Comparison of ENCODE assay signal across 17 cellular contexts in genomic region chr3:36303286-36303685, GRCh38.
A peak's percentile ranks its signal among the peaks of the same experiment; 100 is the strongest.
DNase-seq lines count a peak whose midpoint lies in the region; ATAC-seq, FAIRE-seq and TF ChIP-seq lines count a peak whose summit lies in the region.
"Had no signal": no experiment of that assay in that cellular context is flagged by ENCODE, and none has a peak within 500 bp of the region (broad histone marks: within the 10 kb centered on the region; RNA-seq: fewer than 3 reads in every experiment).

No MANE protein-coding gene starts in this region.

- no peak overlapping the region for H3K9ac ChIP-seq in SK-N-SH
- H3K9ac ChIP-seq: BLaER1 treated with 17β-estradiol and CSF1 and Interleukin-3, amounts not matched to agents 10 nM and 100 nM had no signal

- in situ Hi-C loops in GM13976 (cut with MboI; ENCODE audit: low sequenced_read_pairs, unreplicated experiment): no loop called here

- H2AFZ ChIP-seq in SK-N-SH (ENCODE audit: low read depth): no peak overlapping the region

- TF ChIP-seq RAD21 in SK-N-SH (IDR thresholded peaks at IDR 0.05; ENCODE audit: low read length): no peak

- no peaks in the 10 kb centered on the region for H3K36me3 ChIP-seq in SK-N-SH (replicated peaks in 1 of 2; ENCODE audit: control insufficient read depth in 1 of 2, insufficient read depth in 2 of 2, low read length in 1 of 2)
- H3K36me3 ChIP-seq: BLaER1 treated with 17β-estradiol and CSF1 and Interleukin-3, amounts not matched to agents 10 nM and 100 nM; HAP-1 had no signal

- CTCF ChIA-PET in SK-N-SH (lab: Yijun Ruan, JAX): interaction anchor here (0.7 to 1.0 kb wide), 3 partner anchors 21 to 124 kb away, joined by 3 to 4 read pairs (median 3); no protein-coding TSS in a partner anchor

- no peak for ATAC-seq in SK-N-SH treated with all-trans-retinoic acid at 6 μM for 48 hours
- ATAC-seq in HG03457 (IDR thresholded peaks at IDR 0.05; ENCODE audit: unreplicated experiment): no peak
- ATAC-seq: K562 had no signal

- no peak for TF ChIP-seq CTCF in SK-N-SH (IDR thresholded peaks at IDR 0.05)
- TF ChIP-seq CTCF in GM13976 (IDR thresholded peaks at IDR 0.05; ENCODE audit: borderline replicate concordance, control extremely low read depth, extremely low read depth, insufficient read depth, missing control alignments): no peak

- FAIRE-seq in RCC 7860 (lab: Jason Lieb, UNC): peak; percentile 11
- FAIRE-seq: GM18507, K562 had no signal

- peak overlapping the region; percentile 7; the same call in 1 of the 2 replicates for H3K4me2 ChIP-seq in SK-N-SH
- H3K4me2 ChIP-seq: BLaER1 treated with 17β-estradiol and CSF1 and Interleukin-3, amounts not matched to agents 10 nM and 100 nM had no signal

- no peaks in the 10 kb centered on the region for H3K9me2 ChIP-seq in SK-N-SH

- no peaks in the 10 kb centered on the region for H3K27me3 ChIP-seq in SK-N-SH (ENCODE audit: insufficient read depth)
- H3K27me3 ChIP-seq: BLaER1 treated with 17β-estradiol and CSF1 and Interleukin-3, amounts not matched to agents 10 nM and 100 nM had no signal

- no peaks in the 10 kb centered on the region for H3K79me2 ChIP-seq in SK-N-SH (ENCODE audit: insufficient read depth)

- no peaks in the 10 kb centered on the region for H4K20me1 ChIP-seq in SK-N-SH (ENCODE audit: insufficient read depth)
- H4K20me1 ChIP-seq: BLaER1 treated with 17β-estradiol and CSF1 and Interleukin-3, amounts not matched to agents 10 nM and 100 nM had no signal

- H3K4me1 ChIP-seq in SK-N-SH (ENCODE audit: control insufficient read depth in 1 of 2, insufficient read depth in 2 of 2, low read depth in 1 of 2, low read length in 1 of 2): peaks cover 6 to 10% of the 10 kb centered on the region in 2 experiments; a peak in 3 of 4 replicates
- H3K4me1 ChIP-seq: BLaER1 treated with 17β-estradiol and CSF1 and Interleukin-3, amounts not matched to agents 10 nM and 100 nM; HAP-1 had no signal

- no peak overlapping the region; a peak in 1 of 4 replicates for H3K27ac ChIP-seq in SK-N-SH (ENCODE audit: low read depth in 2 of 2, low read length in 1 of 2)
- H3K27ac ChIP-seq: 22Rv1; BLaER1 treated with 17β-estradiol and CSF1 and Interleukin-3, amounts not matched to agents 10 nM and 100 nM had no signal

- POLR2A ChIA-PET in SK-N-SH (lab: Yijun Ruan, JAX): no interaction called here

- H3F3A ChIP-seq in SK-N-SH (replicated peaks; ENCODE audit: insufficient read depth): peaks cover 5% of the 10 kb centered on the region

- H3K9me3 ChIP-seq in SK-N-SH: no peaks in the 10 kb centered on the region
- H3K9me3 ChIP-seq: HAP-1 had no signal

- no peak for TF ChIP-seq EP300 in SK-N-SH (IDR thresholded peaks at IDR 0.05; ENCODE audit: borderline replicate concordance in 1 of 2, low read depth in 1 of 2, low read length in 1 of 2)

- H3K4me3 ChIP-seq in SK-N-SH (ENCODE audit: low read depth in 2 of 2, low read length in 1 of 2): no peak overlapping the region
- H3K4me3 ChIP-seq: BLaER1 treated with 17β-estradiol and CSF1 and Interleukin-3, amounts not matched to agents 10 nM and 100 nM; HAP-1; K562 had no signal

- 72% methylated on average over 5 of the region's 5 CpGs for WGBS in SK-N-SH (ENCODE audit: low lambda C conversion rate)

- DNase-seq in SK-N-SH: no peak
- peak; percentile 68 for DNase-seq in RCC 7860 (ENCODE audit: low spot score)
- DNase-seq in myocyte (ENCODE audit: low read depth): peak; percentile 28
- no peak for DNase-seq in GM13976 (ENCODE audit: low spot score)
- no peak for DNase-seq in inferior parietal cortex (ENCODE audit: extremely low spot score)
- DNase-seq in hypothalamus (lab: John Stamatoyannopoulos, UW): no peak
- DNase-seq: CD4-positive, CD25-positive, alpha-beta regulatory T cell; DMS53; GF-D8; GOT3 had no signal

TF ChIP-seq in SK-N-SH, 30 proteins besides CTCF, POLR2A, EP300 and RAD21:
- TF ChIP-seq, protein P1, sequence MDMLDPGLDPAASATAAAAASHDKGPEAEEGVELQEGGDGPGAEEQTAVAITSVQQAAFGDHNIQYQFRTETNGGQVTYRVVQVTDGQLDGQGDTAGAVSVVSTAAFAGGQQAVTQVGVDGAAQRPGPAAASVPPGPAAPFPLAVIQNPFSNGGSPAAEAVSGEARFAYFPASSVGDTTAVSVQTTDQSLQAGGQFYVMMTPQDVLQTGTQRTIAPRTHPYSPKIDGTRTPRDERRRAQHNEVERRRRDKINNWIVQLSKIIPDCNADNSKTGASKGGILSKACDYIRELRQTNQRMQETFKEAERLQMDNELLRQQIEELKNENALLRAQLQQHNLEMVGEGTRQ (IDR thresholded peaks at IDR 0.05; ENCODE audit: borderline replicate concordance, low read depth, low read length): no peak
- no peak for TF ChIP-seq IRF3 (IDR thresholded peaks at IDR 0.05; ENCODE audit: low read depth, low read length)
- TF ChIP-seq SMC3 (IDR thresholded peaks at IDR 0.05; ENCODE audit: low read depth, low read length): no peak
- no peak for TF ChIP-seq ELF1 (IDR thresholded peaks at IDR 0.05)
- no peak for TF ChIP-seq RFX5 (IDR thresholded peaks at IDR 0.05; ENCODE audit: low read length)
- TF ChIP-seq NFIC (IDR thresholded peaks at IDR 0.05; ENCODE audit: borderline replicate concordance): no peak

TF ChIP-seq in SK-N-SH treated with all-trans-retinoic acid at 6 μM for 48 hours, 23 proteins besides CTCF, POLR2A, EP300 and RAD21:
- TF ChIP-seq POU6F1 (CRISPR knock-in tag; IDR thresholded peaks at IDR 0.05; ENCODE audit: borderline replicate concordance, low read depth) (no peak), ARNTL (CRISPR knock-in tag; IDR thresholded peaks at IDR 0.05; ENCODE audit: borderline replicate concordance, low read depth) (no peak), ISL1 (CRISPR knock-in tag; IDR thresholded peaks at IDR 0.05) (no peak), ZFP3 (CRISPR knock-in tag; IDR thresholded peaks at IDR 0.05) (no peak), ZNF565 (CRISPR knock-in tag; conservative IDR thresholded peaks at IDR 0.05; ENCODE audit: low read depth) (no peak), GLIS3 (CRISPR knock-in tag; IDR thresholded peaks at IDR 0.05) (no peak), ZC3H10 (CRISPR knock-in tag; IDR thresholded peaks at IDR 0.05) (no peak), ESRRG (CRISPR knock-in tag; IDR thresholded peaks at IDR 0.05) (no peak)

Comparison
In these comparisons a context has a peak if more than half of its experiments do, and no peak if none do; other contexts are left out.
1. DNase-seq: peak in RCC 7860 (single experiment) and myocyte (single experiment); none in SK-N-SH (single experiment), GM13976 (single experiment), inferior parietal cortex (single experiment) and hypothalamus (0 of 51).